Comparison of ENCODE assay signal across 12 cellular contexts in genomic region chr16:21306712-21307111, GRCh38. TPM values are rescaled to one million over a fixed set of nuclear protein-coding genes. Genes with fewer than 3 reads are reported as not detected.
DNase-seq lines count a peak whose midpoint lies in the region; ATAC-seq, FAIRE-seq and TF ChIP-seq lines count a peak whose summit lies in the region.
"Not testable (repeated sequence)": the region's sequence is repeated elsewhere in the genome, so short reads cannot be mapped to it uniquely, and the experiment has no call there.
"Had no signal": no experiment of that assay in that cellular context is flagged by ENCODE, and none has a peak within 500 bp of the region (broad histone marks: within the 10 kb centered on the region; RNA-seq: fewer than 3 reads in every experiment).

No MANE protein-coding gene starts in this region.

- TF ChIP-seq CTCF in HEK293 (tag by site-specific recombination; IDR thresholded peaks at IDR 0.05); K562 (IDR thresholded peaks at IDR 0.05 in 2 of 3, conservative IDR thresholded peaks at IDR 0.05 in 1 of 3; ENCODE audit: insufficient read depth in 2 of 3, low read depth in 1 of 3, low read length in 3 of 3): not testable (repeated sequence)

- H3K9ac ChIP-seq in K562 (ENCODE audit: insufficient read depth in 1 of 2, low read depth in 2 of 2, low read length in 2 of 2), result not testable (repeated sequence)

- not testable (repeated sequence) for TF ChIP-seq EP300 in K562 (IDR thresholded peaks at IDR 0.05; ENCODE audit: low read length)

- in situ Hi-C loops in K562 (cut with MboI), result loop anchor here (25.0 kb wide), 1 partner anchor 256 kb away; no protein-coding TSS in a partner anchor

- not testable (repeated sequence) for H3K9me3 ChIP-seq in HEK293 (ENCODE audit: control insufficient read depth, insufficient read depth, low read depth, low read length); K562 (replicated peaks; ENCODE audit: control insufficient read depth, insufficient read depth, low read depth, low read length)

- CTCF ChIA-PET in HEK293 (lab: Yijun Ruan, JAX); K562 (lab: Yijun Ruan, JAX; ENCODE audit: low intra/inter-chr PET ratio): not testable (repeated sequence)

- intact Hi-C loops in K562 (cut with micrococcal nuclease), result loop anchor here (10.0 kb wide), 1 partner anchor 452 kb away; no protein-coding TSS in a partner anchor

- H3K4me3 ChIP-seq in HEK293 (ENCODE audit: low read depth, low read length); K562: not testable (repeated sequence)

- H3K79me2 ChIP-seq in K562 (ENCODE audit: control insufficient read depth, insufficient read depth, low read length), result not testable (repeated sequence)

- H2AFZ ChIP-seq in K562 (ENCODE audit: low read depth, low read length), result not testable (repeated sequence)

- H3K4me2 ChIP-seq in K562 (ENCODE audit: insufficient read depth, low read length), result not testable (repeated sequence)

- POLR2A ChIA-PET in HEK293 (lab: Yijun Ruan, JAX), result not testable (repeated sequence)
- POLR2A ChIA-PET in K562 (lab: Yijun Ruan, JAX), result interaction anchor here (0.6 kb wide), 1 partner anchor 121 kb away, joined by 3 read pairs; no protein-coding TSS in a partner anchor

- TF ChIP-seq RAD21 in K562 (CRISPR knock-in tag; conservative IDR thresholded peaks at IDR 0.05 in 1 of 2, IDR thresholded peaks at IDR 0.05 in 1 of 2), result not testable (repeated sequence)

- TF ChIP-seq POLR2A in K562 (conservative IDR thresholded peaks at IDR 0.05), result not testable (repeated sequence)

- not testable (repeated sequence) for DNase-seq in K562 (ENCODE audit: extremely low read depth in 1 of 4, low spot score in 3 of 4)

- H3K4me1 ChIP-seq in HEK293 (ENCODE audit: control insufficient read depth, insufficient read depth, low read length); K562 (replicated peaks in 1 of 2; ENCODE audit: control insufficient read depth in 2 of 2, insufficient read depth in 2 of 2, low read length in 2 of 2): not testable (repeated sequence)

- not testable (repeated sequence) for H3K36me3 ChIP-seq in HEK293 (ENCODE audit: control insufficient read depth in 2 of 2, insufficient read depth in 1 of 2, low read length in 2 of 2); K562 (ENCODE audit: control insufficient read depth, insufficient read depth, low read length)

- not testable (repeated sequence) for FAIRE-seq in K562 (lab: Jason Lieb, UNC)

- 40% methylated on average over 5 of the region's 5 CpGs for WGBS in K562 (ENCODE audit: insufficient coverage, low coverage, missing lambda C conversion rate)

- not testable (repeated sequence) for H3K27ac ChIP-seq in HEK293 (ENCODE audit: extremely low read depth, low read depth, low read length); K562 (ENCODE audit: extremely low read depth, low read depth, low read length)

- ATAC-seq in K562, result not testable (repeated sequence)

- not testable (repeated sequence) for BruUV-seq in K562 (replicated peaks; lab: Mats Ljungman, UMichigan)

- not testable (repeated sequence) for H3K9me1 ChIP-seq in K562 (ENCODE audit: control insufficient read depth, insufficient read depth, low read length)

- not testable (repeated sequence) for H3K27me3 ChIP-seq in K562 (ENCODE audit: control insufficient read depth in 2 of 2, insufficient read depth in 2 of 2, low read length in 2 of 2)

- not testable (repeated sequence) for H4K20me1 ChIP-seq in K562 (replicated peaks; ENCODE audit: control insufficient read depth, insufficient read depth, low read length)

TF ChIP-seq in HEK293, 187 proteins besides CTCF, POLR2A, EP300 and RAD21:
- TF ChIP-seq ZNF146 (tag by site-specific recombination; IDR thresholded peaks at IDR 0.05), result peak; percentile 88
- 0 out of 2 replicates have a peak, but pooled peaks have one; percentile 30 for TF ChIP-seq ZNF580 (tag by site-specific recombination; IDR thresholded peaks at IDR 0.05)

TF ChIP-seq in K562, 482 proteins besides CTCF, POLR2A, EP300 and RAD21:
- TF ChIP-seq ZNF146 (CRISPR knock-in tag; IDR thresholded peaks at IDR 0.05; ENCODE audit: unreplicated experiment), result peak; percentile 81

RNA-seq across cellular contexts. Expression of gene CRYM, which starts 28.6 kb away (rescaled TPM):
- total RNA-seq in K562 (2011; cell fraction: chromatin; rRNA removed; ENCODE audit: low replicate concordance), result 0.58 and 1.00 TPM in 2 replicates
- total RNA-seq in K562 (2011; cell fraction: nucleolus; rRNA removed), result 0.33 and 0.66 TPM in 2 replicates
- 0.46 and 0.66 TPM in 2 replicates for total RNA-seq in K562 (2011; cell fraction: nucleoplasm; rRNA removed)
- total RNA-seq in K562 (2014; rRNA removed) (0.41 and 0.65 TPM in 2 replicates), K562 (2014; rRNA removed; fragmentation: Illumina TruSeq; extraction: Trizol) (0.41 and 0.47 TPM in 2 replicates), K562 (2015; rRNA removed; fragmentation: Illumina TruSeq; extraction: Trizol) (0.23 and 0.58 TPM in 2 replicates), K562 (2021) (0.98 TPM in 2 replicates)
- polyA plus RNA-seq in K562 (2011; rRNA removed) (0.56 and 0.62 TPM in 2 replicates), K562 (2014; fragmentation: Illumina TruSeq; extraction: Trizol) (0.47 and 0.59 TPM in 2 replicates), K562 (2014; fragmentation: Nextera tagmentation; extraction: Ambion mirVana) (under 1 TPM; 0.08 to 0.15 TPM), K562 (2014; rRNA removed) (0.37 and 0.73 TPM in 2 replicates)
- 0.62 and 1.7 TPM in 2 replicates for polyA plus RNA-seq in K562 (2011; cell fraction: cytosol; rRNA removed)
- 0.77 and 0.79 TPM in 2 replicates for polyA plus RNA-seq in K562 (2011; cell fraction: nucleus; rRNA removed)
- polyA plus RNA-seq in K562 (2012), result 0.82 and 1.5 TPM in 2 replicates
- polyA minus RNA-seq in K562 (2011; rRNA and poly(A)+ RNA removed), result 0.28 and 0.36 TPM in 2 replicates
- polyA minus RNA-seq in K562 (2011; cell fraction: cytosol; rRNA and poly(A)+ RNA removed), result not detected in 2 replicates
- polyA minus RNA-seq in K562 (2011; cell fraction: nucleus; rRNA and poly(A)+ RNA removed), result 0.33 TPM in 1 of 2 replicates, not detected in the other
- total RNA-seq: A673; Caco-2; CD4-positive, alpha-beta memory T cell; CD4-positive, alpha-beta T cell; CD4-positive, CD25-positive, alpha-beta regulatory T cell; CD8-positive, alpha-beta memory T cell; CD8-positive, alpha-beta T cell; Daoy had no signal
- polyA plus RNA-seq: BJ; CD14-positive monocyte; CD4-positive, alpha-beta memory T cell; CD4-positive, CD25-positive, alpha-beta regulatory T cell; CD8-positive, alpha-beta memory T cell had no signal
